In genomic region chr14:28635387-28635786, GRCh38 we compare ENCODE assay signal across 8 cellular contexts.
DNase-seq lines count a peak whose midpoint lies in the region; ATAC-seq and TF ChIP-seq lines count a peak whose summit lies in the region.

No MANE protein-coding gene starts in this region.

- no peak overlapping the region for H3K4me2 ChIP-seq in hepatocyte

- WGBS in hepatocyte (ENCODE audit: low lambda C conversion rate, missing lambda C conversion rate): 12% methylated on average over 7 of the region's 7 CpGs

- no peak overlapping the region for H2AFZ ChIP-seq in hepatocyte

- H4K20me1 ChIP-seq in hepatocyte (ENCODE audit: insufficient read depth, poor library complexity, severe bottlenecking): no peaks in the 10 kb centered on the region

- H3K36me3 ChIP-seq in hepatocyte (replicated peaks; ENCODE audit: insufficient read depth, low read depth): no peaks in the 10 kb centered on the region

- no peaks in the 10 kb centered on the region for H3K4me1 ChIP-seq in hepatocyte (ENCODE audit: insufficient read depth)

- H3K9me2 ChIP-seq in hepatocyte (replicated peaks; ENCODE audit: insufficient read depth): no peaks in the 10 kb centered on the region

- H3K79me2 ChIP-seq in hepatocyte: no peaks in the 10 kb centered on the region

- no peak overlapping the region for H3K4me3 ChIP-seq in hepatocyte

- TF ChIP-seq CTCF in hepatocyte (IDR thresholded peaks at IDR 0.05; ENCODE audit: poor library complexity): peak; percentile 67

- no peak overlapping the region for H3K27ac ChIP-seq in hepatocyte

- H3K27me3 ChIP-seq in hepatocyte: no peaks in the 10 kb centered on the region

- ATAC-seq in GM18867 (IDR thresholded peaks at IDR 0.05; ENCODE audit: unreplicated experiment) (no peak), HG02852 (IDR thresholded peaks at IDR 0.05; ENCODE audit: unreplicated experiment) (no peak)

- DNase-seq in DMS53 (lab: John Stamatoyannopoulos, UW): peak; percentile 51
- DNase-seq in HT1080 (ENCODE audit: low read depth): peak; percentile 52
- DNase-seq in SKM-1 treated with dmso at 0.1 percent for 144 hours (lab: John Stamatoyannopoulos, UW; ENCODE audit: unreplicated experiment): peak; percentile 2
- DNase-seq in hepatocyte (ENCODE audit: low spot score): peak; percentile 57
- DNase-seq in NCI-H1930 (lab: John Stamatoyannopoulos, UW): no peak
- no peak for DNase-seq in activated CD4-positive, alpha-beta T cell treated with anti-CD3 and anti-CD28 coated beads for 48 hours

- no peaks in the 10 kb centered on the region for H3K9me3 ChIP-seq in hepatocyte (ENCODE audit: low read depth)

Comparison
In these comparisons a context has a peak if more than half of its experiments do, and no peak if none do; other contexts are left out.
1. DNase-seq: peak in DMS53 (single experiment), HT1080 (single experiment), SKM-1 treated with dmso at 0.1 percent for 144 hours (single experiment) and hepatocyte (single experiment); none in NCI-H1930 (0 of 2) and activated CD4-positive, alpha-beta T cell treated with anti-CD3 and anti-CD28 coated beads for 48 hours (single experiment).